8 cellular contexts compared by ENCODE assay signal in genomic region chr2:64228126-64228678, GRCh38.
DNase-seq lines count a peak whose midpoint lies in the region; ATAC-seq and TF ChIP-seq lines count a peak whose summit lies in the region.

No MANE protein-coding gene starts in this region.

- peak overlapping the region; percentile 11 for H3K27ac ChIP-seq in GM23338 (ENCODE audit: low read depth)
- peak overlapping the region; percentile 56 to 87 (median 76) for H3K27ac ChIP-seq in upper lobe of left lung

- H3K36me3 Mint-ChIP-seq in GM23338 (ENCODE audit: low read depth): peaks cover 3% of the 10 kb centered on the region; the same call in 2 of the 3 replicates
- peaks cover 0 to 14% of the 10 kb centered on the region in 2 donors for H3K36me3 Mint-ChIP-seq in activated naive CD4-positive, alpha-beta T cell treated with anti-CD3 and anti-CD28 coated beads, Interleukin-2, amount 50 U/mL, for 72 hours

- peaks cover 8% of the 10 kb centered on the region; the same call in 1 of the 2 replicates for H3F3A ChIP-seq in GM23338 (replicated peaks; ENCODE audit: low read depth)

- no peak for TF ChIP-seq EP300 in upper lobe of left lung (IDR thresholded peaks at IDR 0.05)

- H3K36me3 ChIP-seq in GM23338 (ENCODE audit: insufficient read depth) (no peaks in the 10 kb centered on the region), upper lobe of left lung (no peaks in the 10 kb centered on the region)

- H3K9me3 Mint-ChIP-seq in GM23338: no peaks in the 10 kb centered on the region; the same call in 2 of the 3 replicates
- H3K9me3 Mint-ChIP-seq in activated naive CD4-positive, alpha-beta T cell treated with anti-CD3 and anti-CD28 coated beads, Interleukin-2, amount 50 U/mL, for 72 hours: peaks cover 0 to 10% of the 10 kb centered on the region in 2 donors

- 2% methylated on average over 20 to 26 of the region's 26 CpGs for WGBS in upper lobe of left lung, 2 donors

- no peaks in the 10 kb centered on the region for H3K27me3 ChIP-seq in GM23338 (ENCODE audit: insufficient read depth)
- H3K27me3 ChIP-seq in upper lobe of left lung: no peaks in the 10 kb centered on the region

- H3K4me2 ChIP-seq in GM23338: peak overlapping the region; percentile 73

- no peaks in the 10 kb centered on the region for H4K20me1 ChIP-seq in GM23338 (replicated peaks; ENCODE audit: insufficient read depth)

- peak overlapping the region; percentile 77 for H3K4me3 Mint-ChIP-seq in GM23338

- no peak overlapping the region for H2AFZ ChIP-seq in GM23338

- H3K9me3 ChIP-seq in upper lobe of left lung: no peaks in the 10 kb centered on the region

- H3K4me1 ChIP-seq in GM23338 (ENCODE audit: insufficient read depth) (peaks cover 31% of the 10 kb centered on the region), upper lobe of left lung (peaks cover 11 to 16% (median 13%) of the 10 kb centered on the region in 4 donors)

- peak; percentile 98 for ATAC-seq in GM23338
- peak; percentile 80 to 94 for ATAC-seq in activated naive CD4-positive, alpha-beta T cell treated with anti-CD3 and anti-CD28 coated beads, Interleukin-2, amount 50 U/mL, for 72 hours
- peak; percentile 89 to 98 for ATAC-seq in upper lobe of left lung (ENCODE audit: low FRiP score in 2 of 2)

- H3K4me3 ChIP-seq in GM23338 (peak overlapping the region; percentile 45), upper lobe of left lung (peak overlapping the region in 3 of 4 donors; percentile 41 to 55 (median 54))

- H3K27me3 Mint-ChIP-seq in GM23338 (ENCODE audit: insufficient read depth, low read depth, poor library complexity): peaks cover 2% of the 10 kb centered on the region

- H3K9me2 ChIP-seq in GM23338 (ENCODE audit: insufficient read depth): peaks cover 4% of the 10 kb centered on the region; the same call in 1 of the 2 replicates

- peak in 1 of 4 donors; percentile 68 for TF ChIP-seq POLR2A in upper lobe of left lung (IDR thresholded peaks at IDR 0.05)

- H3K79me2 ChIP-seq in GM23338 (replicated peaks; ENCODE audit: insufficient read depth): no peaks in the 10 kb centered on the region

- TF ChIP-seq CTCF in GM23338 (conservative IDR thresholded peaks at IDR 0.05; ENCODE audit: low read depth in 2 of 2) (no peak), upper lobe of left lung (IDR thresholded peaks at IDR 0.05) (peak in 1 of 6 experiments; percentile 33)

- DNase-seq in ELF-1 (ENCODE audit: low read depth, low spot score) (peak; percentile 97), GM23338 (ENCODE audit: low spot score) (peak; percentile 99), Kasumi-1 (lab: John Stamatoyannopoulos, UW) (peak; percentile 63 to 75), SHP77 (lab: John Stamatoyannopoulos, UW) (peak; percentile 88 to 95), head of caudate nucleus (peak; percentile 86 to 97 (median 93)), nucleus accumbens (lab: John Stamatoyannopoulos, UW) (peak; percentile 41 to 95 (median 86)), upper lobe of left lung (peak; percentile 92 to 94)
- DNase-seq in activated naive CD4-positive, alpha-beta T cell treated with anti-CD3 and anti-CD28 coated beads, Interleukin-2, amount 50 U/mL, for 72 hours (ENCODE audit: low spot score in 2 of 2): peak; percentile 64

- intact Hi-C loops in head of caudate nucleus (cut with DNase I): loop anchor here (5.0 to 10.0 kb wide), 2 partner anchors 86 to 87 kb away; partner anchors contain the start of gene PELI1

- H3K27ac Mint-ChIP-seq in GM23338: peak overlapping the region; percentile 91
- H3K27ac Mint-ChIP-seq in activated naive CD4-positive, alpha-beta T cell treated with anti-CD3 and anti-CD28 coated beads, Interleukin-2, amount 50 U/mL, for 72 hours: peak overlapping the region; percentile 84 to 88

- H3K4me1 Mint-ChIP-seq in GM23338: peaks cover 47% of the 10 kb centered on the region

TF ChIP-seq in GM23338, 12 proteins besides CTCF, POLR2A, EP300 and RAD21:
- no peak for TF ChIP-seq ZNF114 (CRISPR knock-in tag; IDR thresholded peaks at IDR 0.05)
- TF ChIP-seq POLR2AphosphoS5 (IDR thresholded peaks at IDR 0.05; ENCODE audit: low read depth): peak; percentile 83
- TF ChIP-seq NANOG (IDR thresholded peaks at IDR 0.05; ENCODE audit: borderline replicate concordance): peak; percentile 10; the same call in 1 of the 2 replicates
- TF ChIP-seq ZNF331 (CRISPR knock-in tag; IDR thresholded peaks at IDR 0.05; ENCODE audit: low read depth): no peak
- no peak for TF ChIP-seq EZH2 (IDR thresholded peaks at IDR 0.05; ENCODE audit: low read depth, unreplicated experiment)

Comparison
In these comparisons a context has a peak if more than half of its experiments do, and no peak if none do; other contexts are left out.
1. Peak in every context shown above with its lines: DNase-seq, ATAC-seq, H3K4me3 ChIP-seq and H3K27ac ChIP-seq.